In the genomic region with DNA sequence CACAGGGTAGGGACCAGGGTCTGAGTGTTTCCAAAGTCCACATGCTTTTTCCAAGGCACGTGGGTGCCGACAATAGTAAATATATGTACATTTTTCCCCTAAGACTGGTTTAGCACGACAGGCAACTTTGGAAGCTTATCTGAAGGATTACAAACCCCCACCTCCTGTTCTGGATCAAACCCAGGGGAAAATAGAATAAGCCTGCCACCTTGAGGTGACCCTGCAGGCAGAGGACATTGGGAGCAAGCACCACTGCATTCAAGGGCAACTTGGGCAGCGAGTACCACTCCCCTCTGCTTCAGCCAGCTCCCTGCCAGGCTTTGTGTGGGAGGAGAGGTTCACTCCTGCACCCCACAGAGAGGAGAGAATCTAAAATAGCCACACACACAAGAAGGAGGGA, we compare ENCODE assay signal across 1 cellular context.
TF ChIP-seq lines count a peak whose summit lies in the region.

No MANE protein-coding gene starts in this region.

TF ChIP-seq in GM23338, 12 proteins besides CTCF, POLR2A, EP300 and RAD21 (continued from another document):
- TF ChIP-seq, protein P1, sequence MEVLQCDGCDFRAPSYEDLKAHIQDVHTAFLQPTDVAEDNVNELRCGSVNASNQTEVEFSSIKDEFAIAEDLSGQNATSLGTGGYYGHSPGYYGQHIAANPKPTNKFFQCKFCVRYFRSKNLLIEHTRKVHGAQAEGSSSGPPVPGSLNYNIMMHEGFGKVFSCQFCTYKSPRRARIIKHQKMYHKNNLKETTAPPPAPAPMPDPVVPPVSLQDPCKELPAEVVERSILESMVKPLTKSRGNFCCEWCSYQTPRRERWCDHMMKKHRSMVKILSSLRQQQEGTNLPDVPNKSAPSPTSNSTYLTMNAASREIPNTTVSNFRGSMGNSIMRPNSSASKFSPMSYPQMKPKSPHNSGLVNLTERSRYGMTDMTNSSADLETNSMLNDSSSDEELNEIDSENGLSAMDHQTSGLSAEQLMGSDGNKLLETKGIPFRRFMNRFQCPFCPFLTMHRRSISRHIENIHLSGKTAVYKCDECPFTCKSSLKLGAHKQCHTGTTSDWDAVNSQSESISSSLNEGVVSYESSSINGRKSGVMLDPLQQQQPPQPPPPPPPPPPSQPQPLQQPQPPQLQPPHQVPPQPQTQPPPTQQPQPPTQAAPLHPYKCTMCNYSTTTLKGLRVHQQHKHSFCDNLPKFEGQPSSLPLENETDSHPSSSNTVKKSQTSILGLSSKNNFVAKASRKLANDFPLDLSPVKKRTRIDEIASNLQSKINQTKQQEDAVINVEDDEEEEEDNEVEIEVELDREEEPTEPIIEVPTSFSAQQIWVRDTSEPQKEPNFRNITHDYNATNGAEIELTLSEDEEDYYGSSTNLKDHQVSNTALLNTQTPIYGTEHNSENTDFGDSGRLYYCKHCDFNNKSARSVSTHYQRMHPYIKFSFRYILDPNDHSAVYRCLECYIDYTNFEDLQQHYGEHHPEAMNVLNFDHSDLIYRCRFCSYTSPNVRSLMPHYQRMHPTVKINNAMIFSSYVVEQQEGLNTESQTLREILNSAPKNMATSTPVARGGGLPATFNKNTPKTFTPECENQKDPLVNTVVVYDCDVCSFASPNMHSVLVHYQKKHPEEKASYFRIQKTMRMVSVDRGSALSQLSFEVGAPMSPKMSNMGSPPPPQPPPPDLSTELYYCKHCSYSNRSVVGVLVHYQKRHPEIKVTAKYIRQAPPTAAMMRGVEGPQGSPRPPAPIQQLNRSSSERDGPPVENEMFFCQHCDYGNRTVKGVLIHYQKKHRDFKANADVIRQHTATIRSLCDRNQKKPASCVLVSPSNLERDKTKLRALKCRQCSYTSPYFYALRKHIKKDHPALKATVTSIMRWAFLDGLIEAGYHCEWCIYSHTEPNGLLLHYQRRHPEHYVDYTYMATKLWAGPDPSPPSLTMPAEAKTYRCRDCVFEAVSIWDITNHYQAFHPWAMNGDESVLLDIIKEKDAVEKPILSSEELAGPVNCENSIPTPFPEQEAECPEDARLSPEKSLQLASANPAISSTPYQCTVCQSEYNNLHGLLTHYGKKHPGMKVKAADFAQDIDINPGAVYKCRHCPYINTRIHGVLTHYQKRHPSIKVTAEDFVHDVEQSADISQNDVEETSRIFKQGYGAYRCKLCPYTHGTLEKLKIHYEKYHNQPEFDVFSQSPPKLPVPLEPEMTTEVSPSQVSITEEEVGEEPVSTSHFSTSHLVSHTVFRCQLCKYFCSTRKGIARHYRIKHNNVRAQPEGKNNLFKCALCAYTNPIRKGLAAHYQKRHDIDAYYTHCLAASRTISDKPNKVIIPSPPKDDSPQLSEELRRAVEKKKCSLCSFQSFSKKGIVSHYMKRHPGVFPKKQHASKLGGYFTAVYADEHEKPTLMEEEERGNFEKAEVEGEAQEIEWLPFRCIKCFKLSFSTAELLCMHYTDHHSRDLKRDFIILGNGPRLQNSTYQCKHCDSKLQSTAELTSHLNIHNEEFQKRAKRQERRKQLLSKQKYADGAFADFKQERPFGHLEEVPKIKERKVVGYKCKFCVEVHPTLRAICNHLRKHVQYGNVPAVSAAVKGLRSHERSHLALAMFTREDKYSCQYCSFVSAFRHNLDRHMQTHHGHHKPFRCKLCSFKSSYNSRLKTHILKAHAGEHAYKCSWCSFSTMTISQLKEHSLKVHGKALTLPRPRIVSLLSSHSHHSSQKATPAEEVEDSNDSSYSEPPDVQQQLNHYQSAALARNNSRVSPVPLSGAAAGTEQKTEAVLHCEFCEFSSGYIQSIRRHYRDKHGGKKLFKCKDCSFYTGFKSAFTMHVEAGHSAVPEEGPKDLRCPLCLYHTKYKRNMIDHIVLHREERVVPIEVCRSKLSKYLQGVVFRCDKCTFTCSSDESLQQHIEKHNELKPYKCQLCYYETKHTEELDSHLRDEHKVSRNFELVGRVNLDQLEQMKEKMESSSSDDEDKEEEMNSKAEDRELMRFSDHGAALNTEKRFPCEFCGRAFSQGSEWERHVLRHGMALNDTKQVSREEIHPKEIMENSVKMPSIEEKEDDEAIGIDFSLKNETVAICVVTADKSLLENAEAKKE (CRISPR knock-in tag; IDR thresholded peaks at IDR 0.05), result no peak
- TF ChIP-seq ZNF114 (CRISPR knock-in tag; IDR thresholded peaks at IDR 0.05) (no peak), ZNF331 (CRISPR knock-in tag; IDR thresholded peaks at IDR 0.05; ENCODE audit: low read depth) (no peak), EZH2phosphoT487 (IDR thresholded peaks at IDR 0.05; ENCODE audit: unreplicated experiment) (no peak)
